Comparison of ENCODE assay signal across 21 cellular contexts in the genomic region with DNA sequence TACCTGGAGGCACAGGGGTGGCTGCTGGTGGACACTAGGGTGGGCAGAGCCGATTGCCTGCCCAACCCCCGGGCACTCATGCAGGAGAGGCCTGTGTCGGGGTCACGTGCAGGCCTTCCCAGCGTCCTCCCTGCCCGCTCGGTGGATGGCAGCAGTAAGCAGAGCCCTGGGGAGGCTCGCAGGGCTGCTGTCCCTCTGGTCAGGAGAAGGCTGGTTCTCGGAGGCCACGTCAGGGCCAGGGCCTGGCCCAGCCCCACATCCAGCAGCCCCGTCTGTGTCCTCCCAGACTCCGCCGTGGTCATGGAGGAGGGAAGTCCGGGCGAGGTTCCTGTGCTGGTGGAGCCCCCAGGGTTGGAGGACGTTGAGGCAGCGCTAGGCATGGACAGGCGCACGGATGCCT. TPM values are rescaled to one million over a fixed set of nuclear protein-coding genes. Genes with fewer than 3 reads are reported as not detected.
A peak's percentile ranks its signal among the peaks of the same experiment; 100 is the strongest.
DNase-seq lines count a peak whose midpoint lies in the region; ATAC-seq, FAIRE-seq and TF ChIP-seq lines count a peak whose summit lies in the region.
"Had no signal": no experiment of that assay in that cellular context is flagged by ENCODE, and none has a peak within 500 bp of the region (broad histone marks: within the 10 kb centered on the region; RNA-seq: fewer than 3 reads in every experiment).

No MANE protein-coding gene starts in this region.

- H3K4me1 Mint-ChIP-seq in CD8-positive, alpha-beta T cell (ENCODE audit: low read depth) = peaks cover 2% of the 10 kb centered on the region
- peaks cover 11% of the 10 kb centered on the region for H3K4me1 Mint-ChIP-seq in nephron

- TF ChIP-seq EP300 in GM12878 (IDR thresholded peaks at IDR 0.05; ENCODE audit: borderline replicate concordance in 1 of 2, control insufficient read depth in 1 of 2, low read depth in 2 of 2, low read length in 2 of 2) (no peak), sigmoid colon (IDR thresholded peaks at IDR 0.05) (no peak)

- H3K27me3 Mint-ChIP-seq in CD8-positive, alpha-beta T cell (ENCODE audit: low read depth) = no peaks in the 10 kb centered on the region
- no peaks in the 10 kb centered on the region for H3K27me3 Mint-ChIP-seq in nephron (ENCODE audit: low read depth)

- intact Hi-C loops in CD8-positive, alpha-beta T cell (cut with DNase I, micrococcal nuclease) = no loop called here
- intact Hi-C loops in GM12878 (cut with micrococcal nuclease; ENCODE audit: unreplicated experiment) = no loop called here
- intact Hi-C loops in sigmoid colon (cut with DNase I) = no loop called here
- intact Hi-C loops in spleen (cut with DNase I; ENCODE audit: low total_unique reads) = no loop called here

- 90% methylated on average over 19 of the region's 19 CpGs for WGBS in GM12878 (ENCODE audit: insufficient coverage, insufficient replicate concordance, low lambda C conversion rate, missing lambda C conversion rate)
- 86 to 91% methylated on average over 19 of the region's 19 CpGs for WGBS in sigmoid colon, 2 donors
- 76 to 88% (median 84%) methylated on average over 18 to 19 of the region's 19 CpGs for WGBS in small intestine, 3 donors
- WGBS in spleen, 5 donors = 84 to 93% (median 88%) methylated on average over 12 to 19 of the region's 19 CpGs

- TF ChIP-seq POLR2A in GM12878 (IDR thresholded peaks at IDR 0.05; ENCODE audit: low read depth, low read length) (0 out of 2 replicates have a peak, but pooled peaks have one; percentile 4), sigmoid colon (IDR thresholded peaks at IDR 0.05) (no peak), spleen (IDR thresholded peaks at IDR 0.05) (no peak)

- no peak overlapping the region for H3K27ac ChIP-seq in CD8-positive, alpha-beta T cell (ENCODE audit: low read depth, low read length)
- H3K27ac ChIP-seq in GM12878 (ENCODE audit: control insufficient read depth, insufficient read depth) (no peak overlapping the region), sigmoid colon (peak overlapping the region in 3 of 4 donors; percentile 42 to 61 (median 54)), small intestine (ENCODE audit: low read depth in 1 of 2, low read length in 1 of 2) (no peak overlapping the region), spleen (peak overlapping the region in 4 of 8 donors; percentile 33 to 63 (median 53))

- no peak for FAIRE-seq in GM12878 (lab: Jason Lieb, UNC)
- no peak for FAIRE-seq in small intestine (lab: Jason Lieb, UNC)
- FAIRE-seq in RCC 7860 (lab: Jason Lieb, UNC) = no peak
- FAIRE-seq: D721Med had no signal

- H3K4me3 Mint-ChIP-seq in CD8-positive, alpha-beta T cell = peak overlapping the region; percentile 26
- H3K4me3 Mint-ChIP-seq in nephron = peak overlapping the region in 2 of 3 experiments; percentile 44 to 68

- H3K4me3 ChIP-seq in CD8-positive, alpha-beta T cell (ENCODE audit: low read depth, low read length) = no peak overlapping the region
- H3K4me3 ChIP-seq in GM12878 (no peak overlapping the region), sigmoid colon (no peak overlapping the region), small intestine (ENCODE audit: low read depth in 1 of 2, low read length in 2 of 2) (no peak overlapping the region), spleen (no peak overlapping the region)

- no peaks in the 10 kb centered on the region for H3K9me3 Mint-ChIP-seq in CD8-positive, alpha-beta T cell
- no peaks in the 10 kb centered on the region for H3K9me3 Mint-ChIP-seq in nephron

- RAD21 ChIA-PET in GM12878 (lab: Charles Lee; ENCODE audit: unreplicated experiment) = no interaction called here

- ATAC-seq in CD8-positive, alpha-beta T cell = no peak
- ATAC-seq in GM12878 = no peak
- ATAC-seq: HCT116 had no signal

- H3K79me2 ChIP-seq in GM12878 (ENCODE audit: control insufficient read depth, insufficient read depth, low read length) = no peaks in the 10 kb centered on the region

- H3K9ac ChIP-seq in GM12878 (ENCODE audit: control insufficient read depth, insufficient read depth, low read length) = no peak overlapping the region

- H3K9me3 ChIP-seq in CD8-positive, alpha-beta T cell (ENCODE audit: low read length) = no peaks in the 10 kb centered on the region
- no peaks in the 10 kb centered on the region for H3K9me3 ChIP-seq in GM12878 (replicated peaks; ENCODE audit: control insufficient read depth, insufficient read depth, low read length)
- no peaks in the 10 kb centered on the region for H3K9me3 ChIP-seq in sigmoid colon
- H3K9me3 ChIP-seq in small intestine (ENCODE audit: control insufficient read depth, low read depth) = no peaks in the 10 kb centered on the region
- H3K9me3 ChIP-seq in spleen = no peaks in the 10 kb centered on the region

- no TSS peak for BruUV-seq in GM12878 (replicated peaks; lab: Mats Ljungman, UMichigan)

- H3K4me1 ChIP-seq in CD8-positive, alpha-beta T cell (ENCODE audit: insufficient read depth, low read length) = no peaks in the 10 kb centered on the region
- H3K4me1 ChIP-seq in GM12878 (ENCODE audit: control insufficient read depth, insufficient read depth, low read length) (no peaks in the 10 kb centered on the region), sigmoid colon (peaks cover 0 to 27% (median 22%) of the 10 kb centered on the region in 4 donors), small intestine (ENCODE audit: control insufficient read depth in 2 of 2, insufficient read depth in 1 of 2, low read depth in 1 of 2, low read length in 1 of 2) (no peaks in the 10 kb centered on the region), spleen (peaks cover 0 to 38% (median 15%) of the 10 kb centered on the region in 6 donors)

- H3K36me3 ChIP-seq in CD8-positive, alpha-beta T cell (ENCODE audit: insufficient read depth, low read length) = peaks cover 12% of the 10 kb centered on the region
- peaks cover 0 to 2% of the 10 kb centered on the region in 2 experiments; a peak in 3 of 4 replicates for H3K36me3 ChIP-seq in GM12878 (ENCODE audit: control insufficient read depth in 2 of 2, insufficient read depth in 2 of 2, low read length in 1 of 2)
- H3K36me3 ChIP-seq in sigmoid colon = peaks cover 13 to 81% (median 38%) of the 10 kb centered on the region in 4 donors
- H3K36me3 ChIP-seq in small intestine (ENCODE audit: control insufficient read depth in 2 of 2, insufficient read depth in 2 of 2, low read length in 2 of 2) = peaks cover 8 to 15% of the 10 kb centered on the region in 2 donors
- peaks cover 0 to 100% (median 97%) of the 10 kb centered on the region in 6 donors for H3K36me3 ChIP-seq in spleen

- no peak overlapping the region for H2AFZ ChIP-seq in GM12878 (ENCODE audit: control insufficient read depth, low read depth, low read length)

- no peaks in the 10 kb centered on the region for H4K20me1 ChIP-seq in GM12878 (ENCODE audit: control insufficient read depth, insufficient read depth)

- no peak for TF ChIP-seq CTCF in CD8-positive, alpha-beta T cell (IDR thresholded peaks at IDR 0.05)
- TF ChIP-seq CTCF in GM12878 (IDR thresholded peaks at IDR 0.05 in 2 of 3, conservative IDR thresholded peaks at IDR 0.05 in 1 of 3; ENCODE audit: control insufficient read depth in 2 of 3, extremely low read depth in 1 of 3, insufficient read depth in 1 of 3, low read depth in 3 of 3, low read length in 3 of 3) (no peak), nephron (IDR thresholded peaks at IDR 0.05; ENCODE audit: unreplicated experiment in 3 of 3) (no peak), sigmoid colon (IDR thresholded peaks at IDR 0.05) (no peak), spleen (IDR thresholded peaks at IDR 0.05 in 8 of 11, conservative IDR thresholded peaks at IDR 0.05 in 3 of 11) (no peak)

- no peak for TF ChIP-seq RAD21 in GM12878 (IDR thresholded peaks at IDR 0.05; ENCODE audit: insufficient read depth, low read depth, low read length)

- no peaks in the 10 kb centered on the region for H3K27me3 ChIP-seq in CD8-positive, alpha-beta T cell (ENCODE audit: insufficient read depth, low read length)
- no peaks in the 10 kb centered on the region for H3K27me3 ChIP-seq in GM12878 (replicated peaks in 1 of 2; ENCODE audit: control insufficient read depth in 2 of 2, insufficient read depth in 2 of 2, low read length in 1 of 2)
- H3K27me3 ChIP-seq in sigmoid colon = no peaks in the 10 kb centered on the region
- H3K27me3 ChIP-seq in small intestine (ENCODE audit: control insufficient read depth in 2 of 2, insufficient read depth in 2 of 2, low read length in 2 of 2) = no peaks in the 10 kb centered on the region
- H3K27me3 ChIP-seq in spleen (replicated peaks in 1 of 7) = no peaks in the 10 kb centered on the region

- SMC1A ChIA-PET in GM12878 (lab: Charles Lee; ENCODE audit: uncharacterized antibody, unreplicated experiment) = no interaction called here

- no peak for DNase-seq in CD8-positive, alpha-beta T cell
- no peak for DNase-seq in GM12878 (ENCODE audit: low read depth, low spot score)
- DNase-seq in sigmoid colon = no peak
- DNase-seq in small intestine = no peak
- DNase-seq in RCC 7860 (ENCODE audit: low spot score) = no peak
- no peak for DNase-seq in spleen
- DNase-seq: C1 segment of cervical spinal cord, DMS79, GOT3, KG1, MV-4-11, NCI-H187, NCI-H2107, NCI-H2227 treated with DMSO at 0.1 percent for 48 hours, NCI-H524, NCI-H82, OCI-M1, SIG-M5 had no signal

- no peak overlapping the region for H3K27ac Mint-ChIP-seq in CD8-positive, alpha-beta T cell
- peak overlapping the region; percentile 97 to 98 (median 97) for H3K27ac Mint-ChIP-seq in nephron

- in situ Hi-C loops in GM12878 (cut with MboI) = loop anchor here (10.0 kb wide), 1 partner anchor 61 kb away; the partner anchor contains the start of gene RAB26

- no peak overlapping the region for H3K4me2 ChIP-seq in GM12878 (ENCODE audit: control insufficient read depth, insufficient read depth)

- H3K36me3 Mint-ChIP-seq in CD8-positive, alpha-beta T cell = peaks cover 46% of the 10 kb centered on the region
- peaks cover 14% of the 10 kb centered on the region for H3K36me3 Mint-ChIP-seq in nephron (ENCODE audit: low read depth)

- CTCF ChIA-PET in CD8-positive, alpha-beta T cell (lab: Charles Lee) = interaction anchor here (1.3 kb wide), 1 partner anchor 57 kb away, joined by 3 read pairs; no protein-coding TSS in a partner anchor
- CTCF ChIA-PET in GM12878 (lab: Yijun Ruan, JAX) = interaction anchor here (1.1 kb wide), 1 partner anchor 57 kb away, joined by 3 read pairs; no protein-coding TSS in a partner anchor

- POLR2A ChIA-PET in CD8-positive, alpha-beta T cell (lab: Charles Lee) = no interaction called here
- POLR2A ChIA-PET in GM12878 (lab: Charles Lee) = no interaction called here

RNA-seq across cellular contexts. Expression of gene TSC2, which starts 35.6 kb away (rescaled TPM):
- total RNA-seq in CD8-positive, alpha-beta T cell = 10 to 100 TPM; 76.2 to 84.1 TPM
- 135 and 159 TPM in 2 replicates for total RNA-seq in GM12878 (2013; cell fraction: nucleolus; rRNA removed)
- total RNA-seq in GM12878 (2014; rRNA removed) (15.9 and 20.4 TPM in 2 replicates), GM12878 (2014; rRNA removed; fragmentation: Illumina TruSeq; extraction: Trizol) (9.7 and 10.9 TPM in 2 replicates), GM12878 (2021) (61.5 and 77.0 TPM in 2 replicates), sigmoid colon (10 to 100 TPM; 25.0 to 80.9 (median 36.9) TPM), spleen (100 to 1,000 TPM in 4 of 7 donors, 10 to 100 TPM in 3; 63.8 to 185 (median 103) TPM)
- 17.5 TPM for polyA plus RNA-seq in GM12878 (2011; ENCODE audit: low read depth)
- polyA plus RNA-seq in GM12878 (2011; rRNA removed) (10.1 and 18.0 TPM in 2 replicates), GM12878 (2014; fragmentation: Illumina TruSeq; extraction: Trizol) (4.9 and 22.7 TPM in 2 replicates), GM12878 (2014; fragmentation: Nextera tagmentation; extraction: Ambion mirVana) (1 to 10 TPM; 1.6 to 3.9 TPM), GM12878 (2014; rRNA removed) (31.3 and 48.1 TPM in 2 replicates), GM12878 (2016; fragmentation: Nextera tagmentation; extraction: Ambion mirVana) (10 to 100 TPM; 36.1 to 43.6 TPM), sigmoid colon (10 to 100 TPM; 16.9 to 58.4 (median 31.2) TPM), small intestine (10 to 100 TPM; 35.1 to 73.1 (median 47.0) TPM), spleen (10 to 100 TPM; 20.7 to 82.0 (median 53.3) TPM)
- polyA plus RNA-seq in GM12878 (2011; cell fraction: cytosol; rRNA removed) = 18.5 and 24.1 TPM in 2 replicates
- polyA plus RNA-seq in GM12878 (2011; cell fraction: nucleus; rRNA removed) = 284 and 324 TPM in 2 replicates
- polyA plus RNA-seq in GM12878 (2012) = 46.1 and 49.1 TPM in 2 replicates
- polyA minus RNA-seq in GM12878 (2011; rRNA and poly(A)+ RNA removed) = 43.0 and 55.4 TPM in 2 replicates
- polyA minus RNA-seq in GM12878 (2011; cell fraction: cytosol; rRNA and poly(A)+ RNA removed) = 32.2 and 38.4 TPM in 2 replicates
- polyA minus RNA-seq in GM12878 (2011; cell fraction: nucleus; rRNA and poly(A)+ RNA removed) = 47.4 and 83.8 TPM in 2 replicates

RNA-seq across cellular contexts. Expression of gene NTHL1, which starts 35.8 kb away (rescaled TPM):
- 1 to 10 TPM; 1.7 to 2.0 TPM for total RNA-seq in CD8-positive, alpha-beta T cell
- total RNA-seq in GM12878 (2013; cell fraction: nucleolus; rRNA removed) = 21.3 and 22.2 TPM in 2 replicates
- total RNA-seq in GM12878 (2014; rRNA removed) = 50.1 and 54.7 TPM in 2 replicates
- 16.4 and 17.2 TPM in 2 replicates for total RNA-seq in GM12878 (2014; rRNA removed; fragmentation: Illumina TruSeq; extraction: Trizol)
- total RNA-seq in GM12878 (2021) = 41.3 and 48.4 TPM in 2 replicates
- polyA plus RNA-seq in GM12878 (2011; ENCODE audit: low read depth) = 4.0 TPM
- polyA plus RNA-seq in GM12878 (2011; rRNA removed) = 11.8 and 32.9 TPM in 2 replicates
- 71.1 and 110 TPM in 2 replicates for polyA plus RNA-seq in GM12878 (2011; cell fraction: cytosol; rRNA removed)
- 47.6 and 73.7 TPM in 2 replicates for polyA plus RNA-seq in GM12878 (2011; cell fraction: nucleus; rRNA removed)
- 14.5 and 15.4 TPM in 2 replicates for polyA plus RNA-seq in GM12878 (2012)
- 0.19 and 8.1 TPM in 2 replicates for polyA plus RNA-seq in GM12878 (2014; fragmentation: Illumina TruSeq; extraction: Trizol)
- polyA plus RNA-seq in GM12878 (2014; fragmentation: Nextera tagmentation; extraction: Ambion mirVana) = 1 to 10 TPM in 1 of 2 experiments, under 1 TPM in 1; 0.85 to 9.2 TPM
- polyA plus RNA-seq in GM12878 (2014; rRNA removed) = 46.9 and 49.0 TPM in 2 replicates
- 10 to 100 TPM; 45.1 to 53.8 TPM for polyA plus RNA-seq in GM12878 (2016; fragmentation: Nextera tagmentation; extraction: Ambion mirVana)
- polyA minus RNA-seq in GM12878 (2011; rRNA and poly(A)+ RNA removed) = 18.0 and 54.3 TPM in 2 replicates
- 13.1 and 15.4 TPM in 2 replicates for polyA minus RNA-seq in GM12878 (2011; cell fraction: cytosol; rRNA and poly(A)+ RNA removed)
- 10.2 and 15.9 TPM in 2 replicates for polyA minus RNA-seq in GM12878 (2011; cell fraction: nucleus; rRNA and poly(A)+ RNA removed)
- 10 to 100 TPM; 18.4 to 33.8 (median 25.6) TPM for total RNA-seq in sigmoid colon
- 10 to 100 TPM; 20.4 to 44.5 (median 35.6) TPM for polyA plus RNA-seq in sigmoid colon
- 10 to 100 TPM; 13.0 to 27.6 (median 22.2) TPM for polyA plus RNA-seq in small intestine
- total RNA-seq in spleen = 10 to 100 TPM in 6 of 7 donors, 1 to 10 TPM in 1; 9.6 to 29.6 (median 20.0) TPM
- polyA plus RNA-seq in spleen = 10 to 100 TPM; 31.3 to 52.1 (median 37.0) TPM

RNA-seq across cellular contexts. Expression of gene PKD1, which starts 52.3 kb away (rescaled TPM):
- total RNA-seq in CD8-positive, alpha-beta T cell = 10 to 100 TPM; 90.7 to 95.2 TPM
- 160 and 186 TPM in 2 replicates for total RNA-seq in GM12878 (2013; cell fraction: nucleolus; rRNA removed)
- total RNA-seq in GM12878 (2014; rRNA removed) = 19.6 and 22.9 TPM in 2 replicates
- 6.9 and 7.5 TPM in 2 replicates for total RNA-seq in GM12878 (2014; rRNA removed; fragmentation: Illumina TruSeq; extraction: Trizol)
- 44.9 and 62.0 TPM in 2 replicates for total RNA-seq in GM12878 (2021)
- 13.4 TPM for polyA plus RNA-seq in GM12878 (2011; ENCODE audit: low read depth)
- polyA plus RNA-seq in GM12878 (2011; rRNA removed) = 3.7 and 9.0 TPM in 2 replicates
- 16.3 and 29.0 TPM in 2 replicates for polyA plus RNA-seq in GM12878 (2011; cell fraction: cytosol; rRNA removed)
- polyA plus RNA-seq in GM12878 (2011; cell fraction: nucleus; rRNA removed) = 295 and 314 TPM in 2 replicates
- 34.8 and 47.6 TPM in 2 replicates for polyA plus RNA-seq in GM12878 (2012)
- polyA plus RNA-seq in GM12878 (2014; fragmentation: Illumina TruSeq; extraction: Trizol) = 0.36 and 3.9 TPM in 2 replicates
- polyA plus RNA-seq in GM12878 (2014; fragmentation: Nextera tagmentation; extraction: Ambion mirVana) = under 1 TPM; 0.11 to 0.35 TPM
- 48.2 and 49.7 TPM in 2 replicates for polyA plus RNA-seq in GM12878 (2014; rRNA removed)
- 1 to 10 TPM; 2.9 to 5.2 TPM for polyA plus RNA-seq in GM12878 (2016; fragmentation: Nextera tagmentation; extraction: Ambion mirVana)
- 11.8 and 40.3 TPM in 2 replicates for polyA minus RNA-seq in GM12878 (2011; rRNA and poly(A)+ RNA removed)
- 17.5 and 22.7 TPM in 2 replicates for polyA minus RNA-seq in GM12878 (2011; cell fraction: cytosol; rRNA and poly(A)+ RNA removed)
- 50.4 and 84.4 TPM in 2 replicates for polyA minus RNA-seq in GM12878 (2011; cell fraction: nucleus; rRNA and poly(A)+ RNA removed)
- total RNA-seq in sigmoid colon = 100 to 1,000 TPM in 2 of 4 donors, 10 to 100 TPM in 2; 81.6 to 372 (median 134) TPM
- 10 to 100 TPM; 10.6 to 61.4 (median 11.4) TPM for polyA plus RNA-seq in sigmoid colon
- 10 to 100 TPM; 10.5 to 41.2 (median 12.2) TPM for polyA plus RNA-seq in small intestine
- 100 to 1,000 TPM in 2 of 7 donors, 10 to 100 TPM in 5; 64.0 to 124 (median 95.3) TPM for total RNA-seq in spleen
- polyA plus RNA-seq in spleen = 10 to 100 TPM; 14.0 to 60.9 (median 18.5) TPM

RNA-seq across cellular contexts. Expression of gene NHERF2, which starts 56.7 kb away (rescaled TPM):
- 1 to 10 TPM in 1 of 2 experiments, under 1 TPM in 1; 0.76 to 2.3 TPM for total RNA-seq in CD8-positive, alpha-beta T cell
- total RNA-seq in GM12878 (2013; cell fraction: nucleolus; rRNA removed) = 0.71 TPM in 1 of 2 replicates, not detected in the other
- total RNA-seq in GM12878 (2014; rRNA removed) (0.06 TPM in 1 of 2 replicates, not detected in the other), GM12878 (2014; rRNA removed; fragmentation: Illumina TruSeq; extraction: Trizol) (not detected in 2 replicates), GM12878 (2021) (0.31 and 0.51 TPM in 2 replicates), sigmoid colon (10 to 100 TPM; 23.5 to 57.9 (median 29.5) TPM), spleen (100 to 1,000 TPM in 4 of 7 donors, 10 to 100 TPM in 3; 62.4 to 179 (median 126) TPM)
- not detected for polyA plus RNA-seq in GM12878 (2011; ENCODE audit: low read depth)
- polyA plus RNA-seq in GM12878 (2011; rRNA removed) (0.05 TPM in 1 of 2 replicates, not detected in the other), GM12878 (2014; fragmentation: Illumina TruSeq; extraction: Trizol) (0.06 TPM in 1 of 2 replicates, not detected in the other), GM12878 (2014; fragmentation: Nextera tagmentation; extraction: Ambion mirVana) (not detected), GM12878 (2014; rRNA removed) (not detected in 2 replicates), GM12878 (2016; fragmentation: Nextera tagmentation; extraction: Ambion mirVana) (under 1 TPM; 0.10 to 0.19 TPM), sigmoid colon (100 to 1,000 TPM in 1 of 3 donors, 10 to 100 TPM in 2; 46.7 to 105 (median 65.4) TPM), small intestine (10 to 100 TPM; 15.7 to 76.1 (median 54.3) TPM), spleen (100 to 1,000 TPM in 1 of 3 donors, 10 to 100 TPM in 2; 64.6 to 218 (median 71.2) TPM)
- polyA plus RNA-seq in GM12878 (2011; cell fraction: cytosol; rRNA removed) = 0.04 and 0.15 TPM in 2 replicates
- 0.78 and 0.98 TPM in 2 replicates for polyA plus RNA-seq in GM12878 (2011; cell fraction: nucleus; rRNA removed)
- 0.15 and 0.42 TPM in 2 replicates for polyA plus RNA-seq in GM12878 (2012)
- not detected in 2 replicates for polyA minus RNA-seq in GM12878 (2011; rRNA and poly(A)+ RNA removed)
- polyA minus RNA-seq in GM12878 (2011; cell fraction: cytosol; rRNA and poly(A)+ RNA removed) = 0.62 TPM in 1 of 2 replicates, not detected in the other
- polyA minus RNA-seq in GM12878 (2011; cell fraction: nucleus; rRNA and poly(A)+ RNA removed) = not detected in 2 replicates

Comparison
In these comparisons a context has a peak if more than half of its experiments do, and no peak if none do; other contexts are left out.
1. H3K27ac ChIP-seq: peak in sigmoid colon (3 of 4); none in CD8-positive, alpha-beta T cell (single experiment), GM12878 (single experiment) and small intestine (0 of 2).